Comparison of ENCODE assay signal across 8 cellular contexts in the genomic region with DNA sequence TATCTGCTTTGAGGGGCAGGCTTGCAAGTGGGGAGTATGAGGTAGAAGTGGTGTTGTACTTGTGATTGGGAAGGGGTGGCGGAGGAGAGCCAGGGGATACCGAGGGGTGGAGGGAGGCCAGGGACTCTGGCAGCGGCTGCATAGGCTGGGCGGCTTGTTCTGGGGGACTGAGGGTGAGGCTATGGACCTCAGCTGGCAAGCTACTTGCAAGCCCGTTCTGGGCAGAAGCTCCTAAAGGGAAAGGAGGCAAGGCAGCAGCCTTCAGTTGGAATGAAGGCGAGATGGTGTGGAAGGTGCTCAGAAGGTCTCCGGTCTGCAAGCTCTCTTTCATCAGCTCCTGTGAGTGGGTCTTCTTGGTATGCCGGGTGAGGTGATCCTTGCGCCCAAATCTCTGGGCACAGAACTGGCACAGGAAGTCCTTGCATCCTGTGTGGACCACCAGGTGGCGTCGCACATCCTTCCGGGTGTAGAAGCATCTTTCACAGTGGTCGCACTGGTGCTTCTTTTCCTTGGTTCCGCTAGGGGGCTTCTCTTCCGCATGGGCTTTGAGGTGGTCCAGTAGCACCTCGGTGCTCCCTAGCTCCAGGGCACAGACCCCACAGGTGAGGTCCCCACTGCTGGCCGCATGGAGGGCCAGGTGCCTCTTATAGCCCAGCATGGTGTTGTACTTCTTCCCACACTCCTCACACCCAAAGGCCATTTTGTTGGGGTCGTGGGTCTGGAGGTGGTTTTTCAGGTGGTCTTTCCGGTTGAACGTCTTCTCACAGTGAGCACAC.
A peak's percentile ranks its signal among the peaks of the same experiment; 100 is the strongest.
DNase-seq lines count a peak whose midpoint lies in the region; ATAC-seq and TF ChIP-seq lines count a peak whose summit lies in the region.

No MANE protein-coding gene starts in this region.

- H3K27me3 Mint-ChIP-seq in dendritic cell treated with granulocyte-macrophage colony-stimulating factor and Interleukin-4, amounts not matched to agents 40 ng/mL and 50 ng/mL, for 4 days: no peaks in the 10 kb centered on the region

- no peak overlapping the region for H3K4me3 Mint-ChIP-seq in dendritic cell treated with granulocyte-macrophage colony-stimulating factor and Interleukin-4, amounts not matched to agents 40 ng/mL and 50 ng/mL, for 4 days

- H3K36me3 ChIP-seq in mucosa of descending colon (ENCODE audit: low read depth): no peaks in the 10 kb centered on the region
- H3K36me3 ChIP-seq in stomach: peaks cover 0 to 6% (median 2%) of the 10 kb centered on the region in 4 donors

- intact Hi-C loops in dendritic cell treated with granulocyte-macrophage colony-stimulating factor and Interleukin-4, amounts not matched to agents 40 ng/mL and 50 ng/mL, for 4 days (cut with micrococcal nuclease): loop anchor here (1.0 to 5.0 kb wide), 2 partner anchors 71 to 365 kb away; no protein-coding TSS in a partner anchor
- intact Hi-C loops in mucosa of descending colon (cut with DNase I, micrococcal nuclease) (loop anchor here in 1 of 2 donors (10.0 kb wide), 1 partner anchor 73 kb away; no protein-coding TSS in a partner anchor), stomach (cut with DNase I; ENCODE audit: low total_unique reads) (no loop called here)

- no peak for TF ChIP-seq POLR2A in stomach (IDR thresholded peaks at IDR 0.05)

- no peaks in the 10 kb centered on the region for H3K4me1 ChIP-seq in mucosa of descending colon (ENCODE audit: low read depth)
- no peaks in the 10 kb centered on the region for H3K4me1 ChIP-seq in stomach

- ATAC-seq in GM21737 (IDR thresholded peaks at IDR 0.05; ENCODE audit: unreplicated experiment) (peak; percentile 56), mucosa of descending colon (peak; percentile 77), GM18520 (IDR thresholded peaks at IDR 0.05; ENCODE audit: unreplicated experiment) (no peak)

- H3K4me3 ChIP-seq in mucosa of descending colon (no peak overlapping the region), stomach (no peak overlapping the region)

- in situ Hi-C loops in Caki2 (cut with HindIII; ENCODE audit: low pct_unique_long_range_greater_than_20kb, low sequenced_read_pairs): no loop called here

- no peak for TF ChIP-seq EP300 in stomach (IDR thresholded peaks at IDR 0.05)

- no peaks in the 10 kb centered on the region for H3K27me3 ChIP-seq in stomach

- H3K9me3 Mint-ChIP-seq in dendritic cell treated with granulocyte-macrophage colony-stimulating factor and Interleukin-4, amounts not matched to agents 40 ng/mL and 50 ng/mL, for 4 days: no peaks in the 10 kb centered on the region

- H3K36me3 Mint-ChIP-seq in dendritic cell treated with granulocyte-macrophage colony-stimulating factor and Interleukin-4, amounts not matched to agents 40 ng/mL and 50 ng/mL, for 4 days (ENCODE audit: low read depth): peaks cover 8% of the 10 kb centered on the region

- H3K4me1 Mint-ChIP-seq in dendritic cell treated with granulocyte-macrophage colony-stimulating factor and Interleukin-4, amounts not matched to agents 40 ng/mL and 50 ng/mL, for 4 days (ENCODE audit: low read depth): peaks cover 19% of the 10 kb centered on the region

- peak; percentile 14 for DNase-seq in Caki2 (ENCODE audit: low read depth)
- peak; percentile 7 for DNase-seq in NCI-H1092 (lab: John Stamatoyannopoulos, UW)
- peak; percentile 25 to 52 for DNase-seq in activated CD4-positive, alpha-beta T cell treated with anti-CD3 and anti-CD28 coated beads for 24 hours (ENCODE audit: low read depth in 2 of 2)
- peak; percentile 62 to 84 (median 76) for DNase-seq in mucosa of descending colon
- DNase-seq in stomach: peak; percentile 52

- WGBS in stomach, 5 donors: 67 to 71% (median 70%) methylated on average over 19 to 20 of the region's 20 CpGs

- no peak overlapping the region for H3K27ac ChIP-seq in stomach

- no peaks in the 10 kb centered on the region for H3K9me3 ChIP-seq in mucosa of descending colon
- H3K9me3 ChIP-seq in stomach: peaks cover 0 to 3% (median 2%) of the 10 kb centered on the region in 4 donors

- peak; percentile 21 for TF ChIP-seq CTCF in mucosa of descending colon (IDR thresholded peaks at IDR 0.05)
- TF ChIP-seq CTCF in stomach (IDR thresholded peaks at IDR 0.05): peak in 5 of 7 experiments; percentile 13 to 46 (median 34)

- H3K27ac Mint-ChIP-seq in dendritic cell treated with granulocyte-macrophage colony-stimulating factor and Interleukin-4, amounts not matched to agents 40 ng/mL and 50 ng/mL, for 4 days: peak overlapping the region; percentile 15

Comparison
In these comparisons a context has a peak if more than half of its experiments do, and no peak if none do; other contexts are left out.
1. DNase-seq: peak in every context shown above with its lines; median percentile 76 in mucosa of descending colon; 52 in stomach; 38 in activated CD4-positive, alpha-beta T cell treated with anti-CD3 and anti-CD28 coated beads for 24 hours; 14 in Caki2; 7 in NCI-H1092.